ENCODE assay signal across 33 cellular contexts in genomic region chr4:105712766-105713165, GRCh38. TPM values are rescaled to one million over a fixed set of nuclear protein-coding genes. Genes with fewer than 3 reads are reported as not detected.
DNase-seq lines count a peak whose midpoint lies in the region; ATAC-seq and TF ChIP-seq lines count a peak whose summit lies in the region.
"Had no signal": no experiment of that assay in that cellular context is flagged by ENCODE, and none has a peak within 500 bp of the region (broad histone marks: within the 10 kb centered on the region; RNA-seq: fewer than 3 reads in every experiment).

No MANE protein-coding gene starts in this region.

- no peaks in the 10 kb centered on the region for H3K27me3 Mint-ChIP-seq in activated B cell treated with CpG ODN at 0.5 μM for 24 hours
- H3K27me3 Mint-ChIP-seq in CD4-positive, alpha-beta T cell = no peaks in the 10 kb centered on the region

- no peaks in the 10 kb centered on the region for H3K27me3 ChIP-seq in HL-60 (ENCODE audit: insufficient read depth, poor library complexity, severe bottlenecking)
- H3K27me3 ChIP-seq in CD4-positive, alpha-beta T cell (ENCODE audit: control insufficient read depth, insufficient read depth, low read length) = no peaks in the 10 kb centered on the region
- H3K27me3 ChIP-seq: gastrocnemius medialis, ovary, right atrium auricular region, testis had no signal

- CTCF ChIA-PET in activated B cell treated with CpG ODN at 0.5 μM for 24 hours (lab: Charles Lee) = no interaction called here
- CTCF ChIA-PET in CD4-positive, alpha-beta T cell (lab: Charles Lee) = no interaction called here

- TF ChIP-seq CTCF in HL-60 (IDR thresholded peaks at IDR 0.05; ENCODE audit: insufficient read depth, low read length) = no peak
- TF ChIP-seq CTCF in activated B cell treated with CpG ODN at 0.5 μM for 24 hours (IDR thresholded peaks at IDR 0.05) = no peak
- TF ChIP-seq CTCF in CD4-positive, alpha-beta T cell (IDR thresholded peaks at IDR 0.05) = no peak

- H3K4me1 Mint-ChIP-seq in activated B cell treated with CpG ODN at 0.5 μM for 24 hours = peaks cover 30% of the 10 kb centered on the region
- peaks cover 18% of the 10 kb centered on the region for H3K4me1 Mint-ChIP-seq in CD4-positive, alpha-beta T cell (ENCODE audit: low read depth)

- ATAC-seq in activated B cell treated with CpG ODN at 0.5 μM for 24 hours (ENCODE audit: low read depth) = no peak
- ATAC-seq in CD4-positive, alpha-beta T cell (ENCODE audit: poor library complexity) = no peak
- ATAC-seq in HG02973 (IDR thresholded peaks at IDR 0.05; ENCODE audit: unreplicated experiment) = no peak
- ATAC-seq in GM19351 (IDR thresholded peaks at IDR 0.05; ENCODE audit: unreplicated experiment) = no peak
- ATAC-seq: A549; activated CD8-positive, alpha-beta T cell treated with anti-CD3 and anti-CD28 coated beads, Interleukin-2, amount 10 ng/mL, durations not matched to agents 7 days and 5 days; gastrocnemius medialis; natural killer cell had no signal

- peak overlapping the region; percentile 13 for H3K27ac ChIP-seq in HL-60 (replicated peaks)
- H3K27ac ChIP-seq in CD4-positive, alpha-beta T cell (ENCODE audit: low read depth, low read length) = no peak overlapping the region
- H3K27ac ChIP-seq: A549, gastrocnemius medialis, KMS-11, left ventricle myocardium inferior, ovary, PC-9, right atrium auricular region, testis had no signal

- POLR2A ChIA-PET in activated B cell treated with CpG ODN at 0.5 μM for 24 hours (lab: Charles Lee) = interaction anchor here (0.8 kb wide), 1 partner anchor 12 kb away, joined by 4 read pairs; no protein-coding TSS in a partner anchor
- POLR2A ChIA-PET in CD4-positive, alpha-beta T cell (lab: Charles Lee) = no interaction called here

- intact Hi-C loops in activated B cell treated with CpG ODN at 0.5 μM for 24 hours (cut with micrococcal nuclease) = no loop called here
- intact Hi-C loops in CD4-positive, alpha-beta T cell (cut with DNase I, micrococcal nuclease) = loop anchor here in 1 of 2 experiments (10.0 kb wide), 1 partner anchor 568 kb away; the partner anchor contains the start of gene TET2

- H3K9me3 ChIP-seq in CD4-positive, alpha-beta T cell (ENCODE audit: control insufficient read depth, low read length) = no peaks in the 10 kb centered on the region
- H3K9me3 ChIP-seq: A549, gastrocnemius medialis, left ventricle myocardium inferior, ovary, right atrium auricular region, testis had no signal

- H3K36me3 Mint-ChIP-seq in activated B cell treated with CpG ODN at 0.5 μM for 24 hours (ENCODE audit: low read depth) = peaks cover 11% of the 10 kb centered on the region
- H3K36me3 Mint-ChIP-seq in CD4-positive, alpha-beta T cell (ENCODE audit: low read depth) = peaks cover 10% of the 10 kb centered on the region
- H3K36me3 Mint-ChIP-seq: immature natural killer cell, natural killer cell had no signal

- H3K9me3 Mint-ChIP-seq in activated B cell treated with CpG ODN at 0.5 μM for 24 hours = no peaks in the 10 kb centered on the region
- H3K9me3 Mint-ChIP-seq in CD4-positive, alpha-beta T cell = no peaks in the 10 kb centered on the region
- H3K9me3 Mint-ChIP-seq: immature natural killer cell, natural killer cell had no signal

- peak overlapping the region; percentile 0 for H3K27ac Mint-ChIP-seq in activated B cell treated with CpG ODN at 0.5 μM for 24 hours
- H3K27ac Mint-ChIP-seq in CD4-positive, alpha-beta T cell = no peak overlapping the region
- H3K27ac Mint-ChIP-seq: activated CD8-positive, alpha-beta T cell treated with anti-CD3 and anti-CD28 coated beads, Interleukin-2, amount 10 ng/mL, durations not matched to agents 7 days and 5 days; immature natural killer cell; natural killer cell had no signal

- in situ Hi-C loops in Caki2 (cut with HindIII; ENCODE audit: low pct_unique_long_range_greater_than_20kb, low sequenced_read_pairs) = no loop called here

- H3K4me3 Mint-ChIP-seq in activated B cell treated with CpG ODN at 0.5 μM for 24 hours = no peak overlapping the region
- H3K4me3 Mint-ChIP-seq in CD4-positive, alpha-beta T cell = no peak overlapping the region
- H3K4me3 Mint-ChIP-seq: activated CD8-positive, alpha-beta T cell treated with anti-CD3 and anti-CD28 coated beads, Interleukin-2, amount 10 ng/mL, durations not matched to agents 7 days and 5 days; immature natural killer cell; natural killer cell had no signal

- DNase-seq in Caki2 (ENCODE audit: low read depth) (peak; percentile 42), HL-60 (ENCODE audit: low read depth in 1 of 2, low spot score in 1 of 2) (no peak), activated B cell treated with CpG ODN at 0.5 μM for 24 hours (no peak), kidney tubule cell (ENCODE audit: low spot score) (peak; percentile 30), NCI-H510A treated with DMSO at 0.1 percent for 48 hours (lab: John Stamatoyannopoulos, UW) (no peak)
- DNase-seq in CD4-positive, alpha-beta T cell = no peak
- DNase-seq: activated CD4-positive, alpha-beta T cell treated with anti-CD3 and anti-CD28 coated beads for 1 hour; activated CD8-positive, alpha-beta T cell treated with anti-CD3 and anti-CD28 coated beads, Interleukin-2, amount 10 ng/mL, durations not matched to agents 7 days and 5 days; activated gamma-delta T cell treated with Interleukin-2 at 50 U/mL for 16 hours; activated T-cell treated with anti-CD3 and anti-CD28 coated beads for 4 hours; DND-41; effector CD8-positive, alpha-beta T cell; gastrocnemius medialis; hippocampal formation; immature natural killer cell; left ventricle myocardium inferior; midbrain; natural killer cell; NCI-H1048; NCI-H187 treated with DMSO at 0.1 percent for 48 hours; NCI-H2227 treated with DMSO at 0.1 percent for 48 hours; ovary; PC-9; stimulated activated CD4-positive, alpha-beta T cell treated with anti-CD3 and anti-CD28 coated beads, Interleukin-12 subunit alpha, Interleukin-12 subunit beta, amount 100 ng/mL, for 4 hours; stimulated activated CD4-positive, alpha-beta T cell treated with anti-CD3 and anti-CD28 coated beads, Interleukin-4, amount 100 ng/mL, for 24 hours; stimulated activated naive CD4-positive, alpha-beta T cell treated with Interleukin-2 at 50 U/mL for 16 hours; T-helper 1 cell; testis had no signal

- no peak overlapping the region for H3K4me3 ChIP-seq in HL-60 (replicated peaks; ENCODE audit: insufficient read depth, low read length)
- H3K4me3 ChIP-seq: A549, gastrocnemius medialis, left ventricle myocardium inferior, ovary, PC-9, right atrium auricular region, testis had no signal

RNA-seq across cellular contexts. Expression of gene GSTCD, which starts 4.2 kb away (rescaled TPM):
- total RNA-seq in Caki2 (2014; rRNA removed; shearing (Covaris generic); ENCODE audit: low replicate concordance) = 16.1 and 18.2 TPM in 2 replicates
- total RNA-seq in activated B cell treated with CpG ODN at 0.5 μM for 24 hours = 11.3 and 12.3 TPM in 2 replicates
- 1 to 10 TPM; 5.2 to 5.3 TPM for total RNA-seq in CD4-positive, alpha-beta T cell

RNA-seq across cellular contexts. Expression of gene INTS12, which starts 4.3 kb away (rescaled TPM):
- total RNA-seq in Caki2 (2014; rRNA removed; shearing (Covaris generic); ENCODE audit: low replicate concordance) = 9.6 and 22.4 TPM in 2 replicates
- total RNA-seq in activated B cell treated with CpG ODN at 0.5 μM for 24 hours = 18.6 and 20.6 TPM in 2 replicates
- 10 to 100 TPM; 17.8 to 19.9 TPM for total RNA-seq in CD4-positive, alpha-beta T cell

Comparison
In these comparisons a context has a peak if more than half of its experiments do, and no peak if none do; other contexts are left out.
1. DNase-seq: peak in Caki2 (single experiment) and kidney tubule cell (single experiment); none in HL-60 (0 of 2), activated B cell treated with CpG ODN at 0.5 μM for 24 hours (single experiment), CD4-positive, alpha-beta T cell (0 of 10) and NCI-H510A treated with DMSO at 0.1 percent for 48 hours (single experiment).